15 cellular contexts compared by ENCODE assay signal in genomic region chr16:82195917-82196494, GRCh38. TPM values are rescaled to one million over a fixed set of nuclear protein-coding genes. Genes with fewer than 3 reads are reported as not detected.
DNase-seq lines count a peak whose midpoint lies in the region; ATAC-seq and TF ChIP-seq lines count a peak whose summit lies in the region.
"Had no signal": no experiment of that assay in that cellular context is flagged by ENCODE, and none has a peak within 500 bp of the region (broad histone marks: within the 10 kb centered on the region; RNA-seq: fewer than 3 reads in every experiment).

No MANE protein-coding gene starts in this region.

- no peak for TF ChIP-seq POLR2A in tibial nerve (IDR thresholded peaks at IDR 0.05)

- no peaks in the 10 kb centered on the region for H3K9me3 ChIP-seq in tibial nerve
- H3K9me3 ChIP-seq: heart right ventricle had no signal

- 28 to 31% methylated on average over 2 of the region's 2 CpGs for WGBS in tibial nerve, 2 donors

- intact Hi-C loops in left colon (cut with DNase I, micrococcal nuclease), result no loop called here

- H3K27ac Mint-ChIP-seq in activated T-cell treated with anti-CD3 and anti-CD28 coated beads, Interleukin-2, amount 50 U/mL, for 72 hours, result no peak overlapping the region
- H3K27ac Mint-ChIP-seq in natural killer cell treated with Interleukin-12 subunit alpha and Interleukin-12 subunit beta and Interleukin-15 and Interleukin-18, amount 100 ng/mL, for 72 hours, result no peak overlapping the region
- H3K27ac Mint-ChIP-seq: activated CD4-positive, alpha-beta memory T cell treated with anti-CD3 and anti-CD28 coated beads, Interleukin-2, amount 10 ng/mL, durations not matched to agents 7 days and 5 days had no signal

- peaks cover 19% of the 10 kb centered on the region for H3K4me1 Mint-ChIP-seq in activated T-cell treated with anti-CD3 and anti-CD28 coated beads, Interleukin-2, amount 50 U/mL, for 72 hours (ENCODE audit: low read depth)
- H3K4me1 Mint-ChIP-seq in natural killer cell treated with Interleukin-12 subunit alpha and Interleukin-12 subunit beta and Interleukin-15 and Interleukin-18, amount 100 ng/mL, for 72 hours (ENCODE audit: low read depth in 2 of 2), result peaks cover 12% of the 10 kb centered on the region in 2 donors

- H3K4me3 Mint-ChIP-seq in activated T-cell treated with anti-CD3 and anti-CD28 coated beads, Interleukin-2, amount 50 U/mL, for 72 hours, result no peak overlapping the region
- H3K4me3 Mint-ChIP-seq in natural killer cell treated with Interleukin-12 subunit alpha and Interleukin-12 subunit beta and Interleukin-15 and Interleukin-18, amount 100 ng/mL, for 72 hours, result no peak overlapping the region
- H3K4me3 Mint-ChIP-seq: activated CD4-positive, alpha-beta memory T cell treated with anti-CD3 and anti-CD28 coated beads, Interleukin-2, amount 10 ng/mL, durations not matched to agents 7 days and 5 days; neural crest cell had no signal

- peak in 2 of 3 experiments; percentile 50 to 79 for DNase-seq in NCI-H1417 (lab: John Stamatoyannopoulos, UW)
- DNase-seq in NCI-H1417 treated with DMSO at 0.1 percent for 48 hours (lab: John Stamatoyannopoulos, UW), result no peak
- DNase-seq in left colon, result no peak
- DNase-seq in tibial nerve (ENCODE audit: low spot score in 2 of 2), result no peak
- DNase-seq in activated T-cell treated with anti-CD3 and anti-CD28 coated beads, Interleukin-2, amount 50 U/mL, for 72 hours, result no peak
- DNase-seq in HUDEP-2 (lab: John Stamatoyannopoulos, UW; ENCODE audit: unreplicated experiment in 76 of 76), result no peak
- no peak for DNase-seq in natural killer cell treated with Interleukin-12 subunit alpha and Interleukin-12 subunit beta and Interleukin-15 and Interleukin-18, amount 100 ng/mL, for 72 hours (ENCODE audit: low spot score)
- DNase-seq: activated CD4-positive, alpha-beta memory T cell treated with anti-CD3 and anti-CD28 coated beads, Interleukin-2, amount 10 ng/mL, durations not matched to agents 7 days and 5 days; heart right ventricle; NCI-H1048; T1000 had no signal

- H3K27me3 ChIP-seq in tibial nerve, result no peaks in the 10 kb centered on the region

- H3K27ac ChIP-seq in VCaP (peak overlapping the region; percentile 14; the same call in 1 of the 2 replicates), tibial nerve (peak overlapping the region in 2 of 4 donors; percentile 32 to 50)
- H3K27ac ChIP-seq: 22Rv1 had no signal

- no peaks in the 10 kb centered on the region for H3K36me3 ChIP-seq in tibial nerve
- H3K36me3 ChIP-seq: heart right ventricle had no signal

- no peak for TF ChIP-seq CTCF in VCaP (conservative IDR thresholded peaks at IDR 0.05)
- no peak for TF ChIP-seq CTCF in tibial nerve (IDR thresholded peaks at IDR 0.05)

- H3K36me3 Mint-ChIP-seq in activated T-cell treated with anti-CD3 and anti-CD28 coated beads, Interleukin-2, amount 50 U/mL, for 72 hours (ENCODE audit: insufficient read depth in 2 of 2), result no peaks in the 10 kb centered on the region
- H3K36me3 Mint-ChIP-seq in natural killer cell treated with Interleukin-12 subunit alpha and Interleukin-12 subunit beta and Interleukin-15 and Interleukin-18, amount 100 ng/mL, for 72 hours, result no peaks in the 10 kb centered on the region

- no peak overlapping the region for H3K4me3 ChIP-seq in tibial nerve
- H3K4me3 ChIP-seq: heart right ventricle, smooth muscle cell had no signal

- peaks cover 0 to 1% of the 10 kb centered on the region in 2 donors for H3K9me3 Mint-ChIP-seq in activated T-cell treated with anti-CD3 and anti-CD28 coated beads, Interleukin-2, amount 50 U/mL, for 72 hours
- H3K9me3 Mint-ChIP-seq in natural killer cell treated with Interleukin-12 subunit alpha and Interleukin-12 subunit beta and Interleukin-15 and Interleukin-18, amount 100 ng/mL, for 72 hours, result no peaks in the 10 kb centered on the region
- H3K9me3 Mint-ChIP-seq: activated CD4-positive, alpha-beta memory T cell treated with anti-CD3 and anti-CD28 coated beads, Interleukin-2, amount 10 ng/mL, durations not matched to agents 7 days and 5 days; neural crest cell had no signal

- peak; percentile 26 for ATAC-seq in left colon
- ATAC-seq in activated T-cell treated with anti-CD3 and anti-CD28 coated beads, Interleukin-2, amount 50 U/mL, for 72 hours (replicated peaks in 1 of 2), result no peak
- ATAC-seq in natural killer cell treated with Interleukin-12 subunit alpha and Interleukin-12 subunit beta and Interleukin-15 and Interleukin-18, amount 100 ng/mL, for 72 hours, result no peak

- H3K4me1 ChIP-seq in tibial nerve, result no peaks in the 10 kb centered on the region

- peaks cover 2% of the 10 kb centered on the region for H3K27me3 Mint-ChIP-seq in activated T-cell treated with anti-CD3 and anti-CD28 coated beads, Interleukin-2, amount 50 U/mL, for 72 hours (ENCODE audit: low read depth)
- peaks cover under 1 to 12% of the 10 kb centered on the region in 2 donors for H3K27me3 Mint-ChIP-seq in natural killer cell treated with Interleukin-12 subunit alpha and Interleukin-12 subunit beta and Interleukin-15 and Interleukin-18, amount 100 ng/mL, for 72 hours

- TF ChIP-seq EP300 in tibial nerve (IDR thresholded peaks at IDR 0.05), result peak; percentile 36 to 57

RNA-seq across cellular contexts. Expression of gene MPHOSPH6, which starts 26.0 kb away (rescaled TPM):
- total RNA-seq in left colon, result 10 to 100 TPM; 13.7 to 23.4 TPM
- total RNA-seq in tibial nerve, result 10 to 100 TPM in 3 of 4 donors, 1 to 10 TPM in 1; 9.4 to 48.3 (median 29.7) TPM
- 10 to 100 TPM; 27.2 to 31.7 TPM for total RNA-seq in activated T-cell treated with anti-CD3 and anti-CD28 coated beads, Interleukin-2, amount 50 U/mL, for 72 hours
- total RNA-seq in natural killer cell treated with Interleukin-12 subunit alpha and Interleukin-12 subunit beta and Interleukin-15 and Interleukin-18, amount 100 ng/mL, for 72 hours, result 10 to 100 TPM; 38.2 to 44.5 TPM

Comparison
In these comparisons a context has a peak if more than half of its experiments do, and no peak if none do; other contexts are left out.
1. DNase-seq: peak in NCI-H1417 (2 of 3); none in NCI-H1417 treated with DMSO at 0.1 percent for 48 hours (single experiment), left colon (0 of 2), tibial nerve (0 of 2), activated T-cell treated with anti-CD3 and anti-CD28 coated beads, Interleukin-2, amount 50 U/mL, for 72 hours (0 of 2), HUDEP-2 (0 of 76) and natural killer cell treated with Interleukin-12 subunit alpha and Interleukin-12 subunit beta and Interleukin-15 and Interleukin-18, amount 100 ng/mL, for 72 hours (single experiment).